ENCODE assay signal across 1 cellular context in genomic region chrX:101417190-101417589, GRCh38.
TF ChIP-seq lines count a peak whose summit lies in the region.

No MANE protein-coding gene starts in this region.

TF ChIP-seq in GM12878, 131 proteins besides CTCF, POLR2A, EP300 and RAD21:
- TF ChIP-seq ZNF592 (IDR thresholded peaks at IDR 0.05) (no peak), HDAC6 (IDR thresholded peaks at IDR 0.05; ENCODE audit: unreplicated experiment) (no peak), EGR1 (IDR thresholded peaks at IDR 0.05; ENCODE audit: borderline replicate concordance in 1 of 2, low read depth in 2 of 2, low read length in 2 of 2) (no peak), ZBTB4 (CRISPR knock-in tag; IDR thresholded peaks at IDR 0.05) (no peak), KLF5 (IDR thresholded peaks at IDR 0.05; ENCODE audit: partially characterized antibody) (no peak), BACH1 (IDR thresholded peaks at IDR 0.05; ENCODE audit: borderline replicate concordance) (no peak), BHLHE40 (IDR thresholded peaks at IDR 0.05; ENCODE audit: borderline replicate concordance in 1 of 2, low read depth in 2 of 2, low read length in 1 of 2) (no peak), MLLT1 (IDR thresholded peaks at IDR 0.05) (no peak), CHD2 (IDR thresholded peaks at IDR 0.05; ENCODE audit: borderline replicate concordance, low read depth, low read length) (no peak), RAD51 (IDR thresholded peaks at IDR 0.05) (no peak), POU2F2 (IDR thresholded peaks at IDR 0.05; ENCODE audit: borderline replicate concordance, low read depth, low read length) (no peak), STAT1 (conservative IDR thresholded peaks at IDR 0.05) (no peak), TAF1 (IDR thresholded peaks at IDR 0.05; ENCODE audit: borderline replicate concordance, low read depth, low read length) (no peak), IKZF1 (conservative IDR thresholded peaks at IDR 0.05) (no peak), EED (IDR thresholded peaks at IDR 0.05; ENCODE audit: low read depth) (no peak), SUPT20H (IDR thresholded peaks at IDR 0.05; ENCODE audit: borderline replicate concordance, control insufficient read depth, low read depth, low read length) (no peak), SREBF1 (IDR thresholded peaks at IDR 0.05; ENCODE audit: low read length) (no peak)
- TF ChIP-seq, protein P1, sequence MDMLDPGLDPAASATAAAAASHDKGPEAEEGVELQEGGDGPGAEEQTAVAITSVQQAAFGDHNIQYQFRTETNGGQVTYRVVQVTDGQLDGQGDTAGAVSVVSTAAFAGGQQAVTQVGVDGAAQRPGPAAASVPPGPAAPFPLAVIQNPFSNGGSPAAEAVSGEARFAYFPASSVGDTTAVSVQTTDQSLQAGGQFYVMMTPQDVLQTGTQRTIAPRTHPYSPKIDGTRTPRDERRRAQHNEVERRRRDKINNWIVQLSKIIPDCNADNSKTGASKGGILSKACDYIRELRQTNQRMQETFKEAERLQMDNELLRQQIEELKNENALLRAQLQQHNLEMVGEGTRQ (IDR thresholded peaks at IDR 0.05; ENCODE audit: borderline replicate concordance, low read depth, low read length), result no peak
- TF ChIP-seq, protein P2, sequence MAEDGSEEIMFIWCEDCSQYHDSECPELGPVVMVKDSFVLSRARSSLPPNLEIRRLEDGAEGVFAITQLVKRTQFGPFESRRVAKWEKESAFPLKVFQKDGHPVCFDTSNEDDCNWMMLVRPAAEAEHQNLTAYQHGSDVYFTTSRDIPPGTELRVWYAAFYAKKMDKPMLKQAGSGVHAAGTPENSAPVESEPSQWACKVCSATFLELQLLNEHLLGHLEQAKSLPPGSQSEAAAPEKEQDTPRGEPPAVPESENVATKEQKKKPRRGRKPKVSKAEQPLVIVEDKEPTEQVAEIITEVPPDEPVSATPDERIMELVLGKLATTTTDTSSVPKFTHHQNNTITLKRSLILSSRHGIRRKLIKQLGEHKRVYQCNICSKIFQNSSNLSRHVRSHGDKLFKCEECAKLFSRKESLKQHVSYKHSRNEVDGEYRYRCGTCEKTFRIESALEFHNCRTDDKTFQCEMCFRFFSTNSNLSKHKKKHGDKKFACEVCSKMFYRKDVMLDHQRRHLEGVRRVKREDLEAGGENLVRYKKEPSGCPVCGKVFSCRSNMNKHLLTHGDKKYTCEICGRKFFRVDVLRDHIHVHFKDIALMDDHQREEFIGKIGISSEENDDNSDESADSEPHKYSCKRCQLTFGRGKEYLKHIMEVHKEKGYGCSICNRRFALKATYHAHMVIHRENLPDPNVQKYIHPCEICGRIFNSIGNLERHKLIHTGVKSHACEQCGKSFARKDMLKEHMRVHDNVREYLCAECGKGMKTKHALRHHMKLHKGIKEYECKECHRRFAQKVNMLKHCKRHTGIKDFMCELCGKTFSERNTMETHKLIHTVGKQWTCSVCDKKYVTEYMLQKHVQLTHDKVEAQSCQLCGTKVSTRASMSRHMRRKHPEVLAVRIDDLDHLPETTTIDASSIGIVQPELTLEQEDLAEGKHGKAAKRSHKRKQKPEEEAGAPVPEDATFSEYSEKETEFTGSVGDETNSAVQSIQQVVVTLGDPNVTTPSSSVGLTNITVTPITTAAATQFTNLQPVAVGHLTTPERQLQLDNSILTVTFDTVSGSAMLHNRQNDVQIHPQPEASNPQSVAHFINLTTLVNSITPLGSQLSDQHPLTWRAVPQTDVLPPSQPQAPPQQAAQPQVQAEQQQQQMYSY (CRISPR knock-in tag; IDR thresholded peaks at IDR 0.05), result no peak
- TF ChIP-seq, protein P3, sequence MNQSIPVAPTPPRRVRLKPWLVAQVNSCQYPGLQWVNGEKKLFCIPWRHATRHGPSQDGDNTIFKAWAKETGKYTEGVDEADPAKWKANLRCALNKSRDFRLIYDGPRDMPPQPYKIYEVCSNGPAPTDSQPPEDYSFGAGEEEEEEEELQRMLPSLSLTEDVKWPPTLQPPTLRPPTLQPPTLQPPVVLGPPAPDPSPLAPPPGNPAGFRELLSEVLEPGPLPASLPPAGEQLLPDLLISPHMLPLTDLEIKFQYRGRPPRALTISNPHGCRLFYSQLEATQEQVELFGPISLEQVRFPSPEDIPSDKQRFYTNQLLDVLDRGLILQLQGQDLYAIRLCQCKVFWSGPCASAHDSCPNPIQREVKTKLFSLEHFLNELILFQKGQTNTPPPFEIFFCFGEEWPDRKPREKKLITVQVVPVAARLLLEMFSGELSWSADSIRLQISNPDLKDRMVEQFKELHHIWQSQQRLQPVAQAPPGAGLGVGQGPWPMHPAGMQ (IDR thresholded peaks at IDR 0.05; ENCODE audit: borderline replicate concordance), result no peak
